Comparison of ENCODE assay signal across 30 cellular contexts in genomic region chr2:201345636-201346213, GRCh38. TPM values are rescaled to one million over a fixed set of nuclear protein-coding genes. Genes with fewer than 3 reads are reported as not detected.
"Had no signal": no experiment of that assay in that cellular context is flagged by ENCODE, and none has a peak within 500 bp of the region (broad histone marks: within the 10 kb centered on the region; RNA-seq: fewer than 3 reads in every experiment).

No MANE protein-coding gene starts in this region.

- H3K36me3 ChIP-seq: cardiac muscle cell, neutrophil, uterus had no signal

- H3K27me3 ChIP-seq: ascending aorta, cardiac muscle cell, dorsolateral prefrontal cortex, gastrocnemius medialis, neutrophil, uterus had no signal

- H3K4me1 ChIP-seq: ascending aorta, lower lobe of right lung, uterus had no signal

- H3K9me3 ChIP-seq: ascending aorta, gastrocnemius medialis, lower lobe of right lung, neutrophil, uterus had no signal

- H3K4me3 ChIP-seq: ascending aorta, cardiac muscle cell, coronary artery, dorsolateral prefrontal cortex, gastrocnemius medialis, lower lobe of right lung, uterus had no signal

- ATAC-seq: activated CD8-positive, alpha-beta memory T cell treated with anti-CD3 and anti-CD28 coated beads, Interleukin-2, amount 10 ng/mL, durations not matched to agents 7 days and 5 days; gastrocnemius medialis; lower lobe of right lung; sciatic nerve; stimulated activated memory B cell treated with anti-CD40 and anti-IgM and Interleukin-4, amounts not matched to agents 10 μg/mL and 1 μg/mL and 100 μg/mL, for 72 hours; stimulated activated naive CD8-positive, alpha-beta T cell treated with anti-CD3 and anti-CD28 coated beads, Interleukin-15, amount 100 ng/mL, for 72 hours; T-helper 17 cell had no signal

- H3K27ac ChIP-seq: ascending aorta, cardiac muscle cell, coronary artery, dorsolateral prefrontal cortex, gastrocnemius medialis, lower lobe of right lung, neutrophil, uterus had no signal

- DNase-seq: activated CD4-positive, alpha-beta T cell treated with anti-CD3 and anti-CD28 coated beads for 1 hour; activated CD4-positive, alpha-beta T cell treated with anti-CD3 and anti-CD28 coated beads, Interleukin-2, amount 10 ng/mL, durations not matched to agents 7 days and 5 days; activated CD8-positive, alpha-beta memory T cell treated with anti-CD3 and anti-CD28 coated beads, Interleukin-2, amount 10 ng/mL, durations not matched to agents 7 days and 5 days; activated CD8-positive, alpha-beta T cell treated with anti-CD3 and anti-CD28 coated beads, Interleukin-2, amount 10 ng/mL, durations not matched to agents 7 days and 5 days; activated effector memory CD4-positive, alpha-beta T cell treated with anti-CD3 and anti-CD28 coated beads, Interleukin-2, amount 50 U/mL, for 16 hours; activated naive CD4-positive, alpha-beta T cell treated with anti-CD3 and anti-CD28 coated beads for 36 hours; activated naive CD8-positive, alpha-beta T cell treated with anti-CD3 and anti-CD28 coated beads for 36 hours; activated T-cell treated with anti-CD3 and anti-CD28 coated beads for 4 hours; dorsolateral prefrontal cortex; effector memory CD4-positive, alpha-beta T cell; gastrocnemius medialis; glutamatergic neuron; hippocampal formation; kidney; lower lobe of right lung; stimulated activated CD4-positive, alpha-beta T cell treated with anti-CD3 and anti-CD28 coated beads, Interleukin-1b, Interleukin-23, amount 100 ng/mL, for 48 hours; stimulated activated CD4-positive, alpha-beta T cell treated with anti-CD3 and anti-CD28 coated beads, Interleukin-4, amount 100 ng/mL, for 4 hours; stimulated activated CD8-positive, alpha-beta memory T cell treated with anti-CD3 and anti-CD28 coated beads, Interleukin-4, amount 100 ng/mL, for 48 hours; stimulated activated naive CD8-positive, alpha-beta T cell treated with anti-CD3 and anti-CD28 coated beads, Interleukin-15, amount 100 ng/mL, for 72 hours; substantia nigra; T-helper 17 cell; T1000; uterus had no signal

RNA-seq across cellular contexts. Expression of gene FLACC1, which starts 11.4 kb away (rescaled TPM):
- total RNA-seq: epithelial cell of proximal tubule had no signal
